ENCODE assay signal across 17 cellular contexts in genomic region chr4:142434519-142435224, GRCh38.
DNase-seq lines count a peak whose midpoint lies in the region; ATAC-seq and TF ChIP-seq lines count a peak whose summit lies in the region.
"Had no signal": no experiment of that assay in that cellular context is flagged by ENCODE, and none has a peak within 500 bp of the region (broad histone marks: within the 10 kb centered on the region; RNA-seq: fewer than 3 reads in every experiment).

No MANE protein-coding gene starts in this region.

- intact Hi-C loops in left ventricle myocardium superior (cut with micrococcal nuclease) (no loop called here), left ventricle myocardium inferior (cut with micrococcal nuclease) (no loop called here), tibial artery (cut with DNase I; ENCODE audit: low total_unique reads) (no loop called here)

- H3K9me3 ChIP-seq in left ventricle myocardium inferior (replicated peaks), result peaks cover 8% of the 10 kb centered on the region
- peaks cover 12% of the 10 kb centered on the region for H3K9me3 ChIP-seq in endodermal cell (ENCODE audit: control insufficient read depth, low read length)
- H3K9me3 ChIP-seq in tibial artery, result no peaks in the 10 kb centered on the region
- H3K9me3 ChIP-seq: pancreas, SJSA1 had no signal

- H3K27ac ChIP-seq in left ventricle myocardium inferior (replicated peaks) (no peak overlapping the region), endodermal cell (ENCODE audit: low read depth, low read length) (no peak overlapping the region), tibial artery (no peak overlapping the region)
- H3K27ac ChIP-seq: brain microvascular endothelial cell, pancreas, SJSA1 had no signal

- TF ChIP-seq CTCF in left ventricle myocardium inferior (IDR thresholded peaks at IDR 0.05; ENCODE audit: borderline replicate concordance) (no peak), endodermal cell (conservative IDR thresholded peaks at IDR 0.05) (peak; percentile 30), tibial artery (IDR thresholded peaks at IDR 0.05) (no peak)

- peak; percentile 57 for ATAC-seq in left ventricle myocardium superior
- ATAC-seq in stimulated activated naive CD8-positive, alpha-beta T cell treated with anti-CD3 and anti-CD28 coated beads, Interleukin-15, amount 100 ng/mL, for 72 hours, result peak; percentile 76
- ATAC-seq: pancreas had no signal

- no peaks in the 10 kb centered on the region for H3K36me3 ChIP-seq in left ventricle myocardium inferior
- H3K36me3 ChIP-seq in endodermal cell (ENCODE audit: control insufficient read depth, insufficient read depth, low read length), result no peaks in the 10 kb centered on the region
- H3K36me3 ChIP-seq in tibial artery, result peaks cover 0 to 7% (median 0%) of the 10 kb centered on the region in 3 donors
- H3K36me3 ChIP-seq: brain microvascular endothelial cell, pancreas, SJSA1 had no signal

- peak overlapping the region; percentile 65 for H3K27ac Mint-ChIP-seq in endodermal cell
- peak overlapping the region in 1 of 2 donors; percentile 52 for H3K27ac Mint-ChIP-seq in stimulated activated naive CD8-positive, alpha-beta T cell treated with anti-CD3 and anti-CD28 coated beads, Interleukin-15, amount 100 ng/mL, for 72 hours
- H3K27ac Mint-ChIP-seq: activated naive CD4-positive, alpha-beta T cell treated with anti-CD3 and anti-CD28 coated beads, Interleukin-2, amount 50 U/mL, for 72 hours had no signal

- no peaks in the 10 kb centered on the region for H3K4me1 ChIP-seq in left ventricle myocardium inferior
- peaks cover 6% of the 10 kb centered on the region for H3K4me1 ChIP-seq in endodermal cell (ENCODE audit: control insufficient read depth, insufficient read depth, low read length)
- H3K4me1 ChIP-seq in tibial artery, result no peaks in the 10 kb centered on the region
- H3K4me1 ChIP-seq: pancreas, SJSA1 had no signal

- in situ Hi-C loops in SK-MEL-5 (cut with HindIII; ENCODE audit: low pct_unique_long_range_greater_than_20kb, low sequenced_read_pairs), result no loop called here

- H3K4me3 ChIP-seq in left ventricle myocardium inferior (no peak overlapping the region), endodermal cell (ENCODE audit: low read length) (no peak overlapping the region), tibial artery (no peak overlapping the region)
- H3K4me3 ChIP-seq: pancreas, SJSA1 had no signal

- peaks cover 23% of the 10 kb centered on the region for H3K9me3 Mint-ChIP-seq in endodermal cell
- H3K9me3 Mint-ChIP-seq in stimulated activated naive CD8-positive, alpha-beta T cell treated with anti-CD3 and anti-CD28 coated beads, Interleukin-15, amount 100 ng/mL, for 72 hours, result peaks cover 5 to 6% of the 10 kb centered on the region in 2 donors

- no peaks in the 10 kb centered on the region for H3K27me3 Mint-ChIP-seq in endodermal cell (ENCODE audit: insufficient read depth)
- no peaks in the 10 kb centered on the region for H3K27me3 Mint-ChIP-seq in stimulated activated naive CD8-positive, alpha-beta T cell treated with anti-CD3 and anti-CD28 coated beads, Interleukin-15, amount 100 ng/mL, for 72 hours

- H3K4me3 Mint-ChIP-seq in endodermal cell, result no peak overlapping the region
- H3K4me3 Mint-ChIP-seq in stimulated activated naive CD8-positive, alpha-beta T cell treated with anti-CD3 and anti-CD28 coated beads, Interleukin-15, amount 100 ng/mL, for 72 hours, result no peak overlapping the region

- H3K9ac ChIP-seq in endodermal cell (ENCODE audit: extremely low read depth, low read length, poor library complexity, severe bottlenecking), result no peak overlapping the region

- DNase-seq in left ventricle myocardium superior (no peak), left ventricle myocardium inferior (no peak), SK-MEL-5 (ENCODE audit: low read depth, low spot score) (peak; percentile 54), endodermal cell (peak; percentile 53), NCI-H510A treated with DMSO at 0.1 percent for 48 hours (lab: John Stamatoyannopoulos, UW) (no peak), tibial artery (no peak), amniotic stem cell (lab: John Stamatoyannopoulos, UW) (no peak)
- DNase-seq in stimulated activated naive CD8-positive, alpha-beta T cell treated with anti-CD3 and anti-CD28 coated beads, Interleukin-15, amount 100 ng/mL, for 72 hours, result no peak
- DNase-seq: brain microvascular endothelial cell, KBM-7, NCI-H1105, NCI-H2081 treated with DMSO at 0.1 percent for 48 hours, NCI-H526, pancreas, T1000 had no signal

- 99 to 100% methylated on average over 1 to 2 of the region's 2 CpGs for whole genome bisulfite sequencing in endodermal cell (ENCODE audit: insufficient coverage in 1 of 2, insufficient read length in 1 of 2), 2 experiments

- peaks cover 3% of the 10 kb centered on the region for H3K36me3 Mint-ChIP-seq in endodermal cell (ENCODE audit: low read depth)

- H3K4me1 Mint-ChIP-seq in endodermal cell, result peaks cover 26% of the 10 kb centered on the region
- peaks cover 33% of the 10 kb centered on the region for H3K4me1 Mint-ChIP-seq in stimulated activated naive CD8-positive, alpha-beta T cell treated with anti-CD3 and anti-CD28 coated beads, Interleukin-15, amount 100 ng/mL, for 72 hours

- H3K27me3 ChIP-seq in left ventricle myocardium inferior (ENCODE audit: low read depth), result no peaks in the 10 kb centered on the region
- no peaks in the 10 kb centered on the region for H3K27me3 ChIP-seq in endodermal cell (ENCODE audit: control insufficient read depth, insufficient read depth, low read length, poor library complexity, severe bottlenecking)
- H3K27me3 ChIP-seq in tibial artery, result no peaks in the 10 kb centered on the region
- H3K27me3 ChIP-seq: brain microvascular endothelial cell, pancreas, SJSA1 had no signal

Comparison
In these comparisons a context has a peak if more than half of its experiments do, and no peak if none do; other contexts are left out.
1. DNase-seq: peak in SK-MEL-5 (single experiment) and endodermal cell (single experiment); none in left ventricle myocardium superior (single experiment), left ventricle myocardium inferior (single experiment), stimulated activated naive CD8-positive, alpha-beta T cell treated with anti-CD3 and anti-CD28 coated beads, Interleukin-15, amount 100 ng/mL, for 72 hours (0 of 2), NCI-H510A treated with DMSO at 0.1 percent for 48 hours (single experiment), tibial artery (0 of 2) and amniotic stem cell (single experiment).